In genomic region chr3:151895881-151896661, GRCh38 we compare ENCODE assay signal across 1 cellular context.
TF ChIP-seq lines count a peak whose summit lies in the region.

No MANE protein-coding gene starts in this region.

TF ChIP-seq in GM23338, 12 proteins besides CTCF, POLR2A, EP300 and RAD21 (continued from another document):
- TF ChIP-seq REST (IDR thresholded peaks at IDR 0.05; ENCODE audit: unreplicated experiment) (no peak), EZH2phosphoT487 (IDR thresholded peaks at IDR 0.05; ENCODE audit: unreplicated experiment) (no peak), ZNF114 (CRISPR knock-in tag; IDR thresholded peaks at IDR 0.05) (no peak), ZNF331 (CRISPR knock-in tag; IDR thresholded peaks at IDR 0.05; ENCODE audit: low read depth) (no peak), NANOG (IDR thresholded peaks at IDR 0.05; ENCODE audit: borderline replicate concordance) (no peak), EZH2 (IDR thresholded peaks at IDR 0.05; ENCODE audit: low read depth, unreplicated experiment) (no peak), ETS1 (IDR thresholded peaks at IDR 0.05) (no peak), STAT1 (IDR thresholded peaks at IDR 0.05; ENCODE audit: unreplicated experiment) (no peak)
